9 cellular contexts compared by ENCODE assay signal in genomic region chr11:92211576-92212167, GRCh38. TPM values are rescaled to one million over a fixed set of nuclear protein-coding genes. Genes with fewer than 3 reads are reported as not detected.
DNase-seq lines count a peak whose midpoint lies in the region; FAIRE-seq and TF ChIP-seq lines count a peak whose summit lies in the region.
"Had no signal": no experiment of that assay in that cellular context is flagged by ENCODE, and none has a peak within 500 bp of the region (broad histone marks: within the 10 kb centered on the region; RNA-seq: fewer than 3 reads in every experiment).

No MANE protein-coding gene starts in this region.

- POLR2A ChIA-PET in A673 (lab: Charles Lee; ENCODE audit: low non-redundant PET), result no interaction called here
- POLR2A ChIA-PET in HEK293 (lab: Yijun Ruan, JAX), result no interaction called here

- H3K27me3 ChIP-seq in A673 (replicated peaks; ENCODE audit: insufficient read depth, low read depth, low read length, poor library complexity) (no peaks in the 10 kb centered on the region), adipocyte (replicated peaks; ENCODE audit: control insufficient read depth, insufficient read depth, low read length) (peaks cover 14% of the 10 kb centered on the region), spleen (replicated peaks in 1 of 7) (no peaks in the 10 kb centered on the region)

- H3K9ac ChIP-seq in adipocyte (ENCODE audit: low read length), result no peak overlapping the region
- no peak overlapping the region for H3K9ac ChIP-seq in kidney (ENCODE audit: low read length in 2 of 2)

- WGBS in spleen, 5 donors, result 62 to 81% (median 72%) methylated on average over 5 of the region's 5 CpGs

- in situ Hi-C loops in KBM-7 (cut with MboI; ENCODE audit: low pct_unique_long_range_greater_than_20kb, low sequenced_read_pairs), result no loop called here

- intact Hi-C loops in A673 (cut with micrococcal nuclease; ENCODE audit: unreplicated experiment) (loop anchor here (5.0 kb wide), 1 partner anchor 676 kb away; no protein-coding TSS in a partner anchor), kidney (cut with DNase I) (no loop called here), spleen (cut with DNase I; ENCODE audit: low total_unique reads) (no loop called here)

- no peaks in the 10 kb centered on the region for H3K9me3 ChIP-seq in A673 (ENCODE audit: low read depth, low read length, poor library complexity, severe bottlenecking)
- H3K9me3 ChIP-seq in HEK293 (ENCODE audit: control insufficient read depth, insufficient read depth, low read depth, low read length), result no peaks in the 10 kb centered on the region
- no peaks in the 10 kb centered on the region for H3K9me3 ChIP-seq in adipocyte (ENCODE audit: control insufficient read depth, low read length)
- no peaks in the 10 kb centered on the region for H3K9me3 ChIP-seq in kidney (ENCODE audit: control insufficient read depth in 1 of 2, low read length in 2 of 2)
- H3K9me3 ChIP-seq in spleen, result no peaks in the 10 kb centered on the region

- CTCF ChIA-PET in A673 (lab: Charles Lee) (no interaction called here), HEK293 (lab: Yijun Ruan, JAX) (interaction anchor here (0.6 to 1.0 kb wide), 7 partner anchors 21 to 723 kb away, joined by 3 to 7 read pairs (median 3); no protein-coding TSS in a partner anchor)

- H3K27ac ChIP-seq in A673 (ENCODE audit: low read depth, low read length, poor library complexity, severe bottlenecking), result no peak overlapping the region
- no peak overlapping the region for H3K27ac ChIP-seq in HEK293 (ENCODE audit: extremely low read depth, low read depth, low read length)
- H3K27ac ChIP-seq in kidney (ENCODE audit: low read depth in 2 of 2, low read length in 2 of 2), result no peak overlapping the region
- no peak overlapping the region for H3K27ac ChIP-seq in spleen

- DNase-seq in A673 (ENCODE audit: low spot score), result peak; percentile 46
- DNase-seq in adipocyte (ENCODE audit: low read depth), result peak; percentile 27
- peak; percentile 57 for DNase-seq in kidney
- DNase-seq in spleen, result no peak
- DNase-seq in cerebellar nuclear complex (lab: John Stamatoyannopoulos, UW), result no peak
- no peak for DNase-seq in KBM-7
- no peak for DNase-seq in NCI-H2081 treated with DMSO at 0.1 percent for 48 hours (lab: John Stamatoyannopoulos, UW)

- no peak for FAIRE-seq in kidney (lab: Jason Lieb, UNC)
- FAIRE-seq: TTC549 had no signal

- no peaks in the 10 kb centered on the region for H3K4me1 ChIP-seq in A673 (ENCODE audit: insufficient read depth, low read length, poor library complexity, severe bottlenecking)
- H3K4me1 ChIP-seq in HEK293 (ENCODE audit: control insufficient read depth, insufficient read depth, low read length), result no peaks in the 10 kb centered on the region
- H3K4me1 ChIP-seq in adipocyte (ENCODE audit: control insufficient read depth, insufficient read depth, low read length), result no peaks in the 10 kb centered on the region
- H3K4me1 ChIP-seq in kidney (ENCODE audit: control insufficient read depth in 1 of 2, insufficient read depth in 1 of 2, low read depth in 1 of 2, low read length in 2 of 2), result no peaks in the 10 kb centered on the region
- no peaks in the 10 kb centered on the region for H3K4me1 ChIP-seq in spleen

- H3K36me3 ChIP-seq in A673 (ENCODE audit: insufficient read depth, low read length, poor library complexity, severe bottlenecking) (no peaks in the 10 kb centered on the region), HEK293 (ENCODE audit: control insufficient read depth in 2 of 2, insufficient read depth in 1 of 2, low read length in 2 of 2) (no peaks in the 10 kb centered on the region), adipocyte (ENCODE audit: control insufficient read depth, insufficient read depth, low read length, severe bottlenecking) (no peaks in the 10 kb centered on the region), kidney (ENCODE audit: control insufficient read depth in 1 of 2, insufficient read depth in 2 of 2, low read length in 2 of 2) (no peaks in the 10 kb centered on the region), spleen (no peaks in the 10 kb centered on the region)

- TF ChIP-seq POLR2A in spleen (IDR thresholded peaks at IDR 0.05), result no peak

- no TSS peak for BruUV-seq in A673 (replicated peaks; lab: Mats Ljungman, UMichigan)

- TF ChIP-seq CTCF in A673 (conservative IDR thresholded peaks at IDR 0.05; ENCODE audit: low read depth, low read length), result peak; percentile 47
- TF ChIP-seq CTCF in HEK293 (tag by site-specific recombination; IDR thresholded peaks at IDR 0.05), result peak; percentile 34; the same call in 1 of the 2 replicates
- peak; percentile 25 for TF ChIP-seq CTCF in kidney (IDR thresholded peaks at IDR 0.05; ENCODE audit: borderline replicate concordance, extremely low read depth, insufficient read depth)
- no peak for TF ChIP-seq CTCF in spleen (IDR thresholded peaks at IDR 0.05 in 8 of 11, conservative IDR thresholded peaks at IDR 0.05 in 3 of 11)

- H3K4me3 ChIP-seq in A673 (ENCODE audit: low read depth, low read length, poor library complexity, severe bottlenecking) (no peak overlapping the region), HEK293 (ENCODE audit: low read depth, low read length) (no peak overlapping the region), adipocyte (ENCODE audit: low read length) (no peak overlapping the region), kidney (ENCODE audit: low read length in 2 of 2) (no peak overlapping the region), spleen (no peak overlapping the region)

TF ChIP-seq in HEK293, 187 proteins besides CTCF, POLR2A, EP300 and RAD21 (continues in another document):
- TF ChIP-seq ZBTB49 (tag by site-specific recombination; IDR thresholded peaks at IDR 0.05; ENCODE audit: low read depth), result no peak
- no peak for TF ChIP-seq GLI4 (tag by site-specific recombination; IDR thresholded peaks at IDR 0.05)
- TF ChIP-seq SP3 (tag by site-specific recombination; IDR thresholded peaks at IDR 0.05), result no peak
- no peak for TF ChIP-seq ZNF555 (tag by site-specific recombination; conservative IDR thresholded peaks at IDR 0.05)
- no peak for TF ChIP-seq ZSCAN4 (tag by site-specific recombination; IDR thresholded peaks at IDR 0.05)
- TF ChIP-seq YY1 (tag by site-specific recombination; IDR thresholded peaks at IDR 0.05), result no peak
- TF ChIP-seq ZNF768 (tag by site-specific recombination; IDR thresholded peaks at IDR 0.05), result no peak
- TF ChIP-seq ZNF654 (tag by site-specific recombination; IDR thresholded peaks at IDR 0.05; ENCODE audit: low read depth), result peak; percentile 40; the same call in 1 of the 2 replicates
- no peak for TF ChIP-seq ZFHX2 (tag by site-specific recombination; conservative IDR thresholded peaks at IDR 0.05)
- TF ChIP-seq FEZF1 (tag by site-specific recombination; IDR thresholded peaks at IDR 0.05), result no peak
- TF ChIP-seq ZBTB8A (tag by site-specific recombination; IDR thresholded peaks at IDR 0.05), result no peak
- TF ChIP-seq ZNF394 (tag by site-specific recombination; IDR thresholded peaks at IDR 0.05; ENCODE audit: borderline replicate concordance), result no peak
- TF ChIP-seq ZBTB6 (tag by site-specific recombination; IDR thresholded peaks at IDR 0.05), result no peak
- no peak for TF ChIP-seq ZNF223 (tag by site-specific recombination; IDR thresholded peaks at IDR 0.05)
- TF ChIP-seq ZNF560 (tag by site-specific recombination; IDR thresholded peaks at IDR 0.05; ENCODE audit: borderline replicate concordance), result no peak
- no peak for TF ChIP-seq MYNN (tag by site-specific recombination; IDR thresholded peaks at IDR 0.05; ENCODE audit: borderline replicate concordance)
- no peak for TF ChIP-seq ZNF433 (tag by site-specific recombination; IDR thresholded peaks at IDR 0.05; ENCODE audit: low read depth)
- TF ChIP-seq MEIS1 (CRISPR knock-in tag; IDR thresholded peaks at IDR 0.05; ENCODE audit: borderline replicate concordance), result no peak
- no peak for TF ChIP-seq ZBTB20 (tag by site-specific recombination; IDR thresholded peaks at IDR 0.05)
- no peak for TF ChIP-seq SP2 (tag by site-specific recombination; IDR thresholded peaks at IDR 0.05)

RNA-seq across cellular contexts. Expression of gene FAT3, which starts 12.9 kb away (rescaled TPM):
- total RNA-seq in A673 (2021) (7.3 and 9.1 TPM in 2 replicates), kidney (2.6 TPM), spleen (under 1 TPM; 0.17 to 0.57 (median 0.37) TPM)
- polyA plus RNA-seq in kidney (ENCODE audit: insufficient read depth, low read depth, low replicate concordance) (0.09 TPM), spleen (under 1 TPM; 0.02 to 0.03 (median 0.03) TPM)

Comparison
In these comparisons a context has a peak if more than half of its experiments do, and no peak if none do; other contexts are left out.
1. DNase-seq: peak in A673 (single experiment), adipocyte (single experiment) and kidney (single experiment); none in spleen (single experiment), cerebellar nuclear complex (0 of 2), KBM-7 (single experiment) and NCI-H2081 treated with DMSO at 0.1 percent for 48 hours (single experiment).
2. CTCF ChIP-seq: peak in A673 (single experiment), HEK293 (single experiment) and kidney (single experiment); none in spleen (0 of 11).